Comparison of ENCODE assay signal across 8 cellular contexts in genomic region chr4:121900132-121900983, GRCh38. TPM values are rescaled to one million over a fixed set of nuclear protein-coding genes. Genes with fewer than 3 reads are reported as not detected.
DNase-seq lines count a peak whose midpoint lies in the region; ATAC-seq and TF ChIP-seq lines count a peak whose summit lies in the region.

No MANE protein-coding gene starts in this region.

- peak; percentile 93 for TF ChIP-seq CTCF in endodermal cell (conservative IDR thresholded peaks at IDR 0.05)
- TF ChIP-seq CTCF in mesothelial cell of epicardium (IDR thresholded peaks at IDR 0.05; ENCODE audit: unreplicated experiment), result peak; percentile 77

- H3K4me1 ChIP-seq in endodermal cell (ENCODE audit: control insufficient read depth, insufficient read depth, low read length), result no peaks in the 10 kb centered on the region

- peaks cover 14% of the 10 kb centered on the region for H3K27me3 ChIP-seq in endodermal cell (ENCODE audit: control insufficient read depth, insufficient read depth, low read length, poor library complexity, severe bottlenecking)

- H3K27ac Mint-ChIP-seq in endodermal cell (no peak overlapping the region), mesothelial cell of epicardium (no peak overlapping the region)

- no peaks in the 10 kb centered on the region for H3K9me3 Mint-ChIP-seq in endodermal cell
- peaks cover 5% of the 10 kb centered on the region for H3K9me3 Mint-ChIP-seq in mesothelial cell of epicardium

- no peaks in the 10 kb centered on the region for H3K4me1 Mint-ChIP-seq in endodermal cell
- H3K4me1 Mint-ChIP-seq in mesothelial cell of epicardium, result no peaks in the 10 kb centered on the region

- no peak overlapping the region for H3K4me3 ChIP-seq in endodermal cell (ENCODE audit: low read length)

- H3K9me3 ChIP-seq in endodermal cell (ENCODE audit: control insufficient read depth, low read length), result no peaks in the 10 kb centered on the region

- no peaks in the 10 kb centered on the region for H3K36me3 ChIP-seq in endodermal cell (ENCODE audit: control insufficient read depth, insufficient read depth, low read length)

- ATAC-seq in GM19023 (IDR thresholded peaks at IDR 0.05; ENCODE audit: unreplicated experiment) (peak; percentile 81), HG03108 (IDR thresholded peaks at IDR 0.05; ENCODE audit: unreplicated experiment) (peak; percentile 61)

- no peak overlapping the region for H3K9ac ChIP-seq in endodermal cell (ENCODE audit: extremely low read depth, low read length, poor library complexity, severe bottlenecking)

- H3K27ac ChIP-seq in endodermal cell (ENCODE audit: low read depth, low read length), result no peak overlapping the region

- H3K27me3 Mint-ChIP-seq in endodermal cell (ENCODE audit: insufficient read depth), result peaks cover 23% of the 10 kb centered on the region
- peaks cover 45% of the 10 kb centered on the region for H3K27me3 Mint-ChIP-seq in mesothelial cell of epicardium (ENCODE audit: low read depth)

- WGBS in endodermal cell (ENCODE audit: insufficient coverage in 1 of 2, insufficient read length in 1 of 2), 2 experiments, result 61 to 86% methylated on average over 2 to 4 of the region's 4 CpGs

- H3K36me3 Mint-ChIP-seq in endodermal cell (ENCODE audit: low read depth) (no peaks in the 10 kb centered on the region), mesothelial cell of epicardium (no peaks in the 10 kb centered on the region)

- H3K4me3 Mint-ChIP-seq in endodermal cell (no peak overlapping the region), mesothelial cell of epicardium (no peak overlapping the region)

- DNase-seq in CD1c-positive myeloid dendritic cell (ENCODE audit: extremely low spot score) (peak; percentile 69), NCI-H526 (lab: John Stamatoyannopoulos, UW) (peak; percentile 5 to 67), endodermal cell (peak; percentile 85), mesothelial cell of epicardium (ENCODE audit: low spot score in 2 of 2, unreplicated experiment in 2 of 2) (peak; percentile 20 to 46), stromal cell of bone marrow (ENCODE audit: low read depth) (peak; percentile 44)
- peak; percentile 9 to 41 for DNase-seq in activated CD4-positive, alpha-beta T cell treated with anti-CD3 and anti-CD28 coated beads, Interleukin-2, amount 50 U/mL, for 24 hours (ENCODE audit: low read depth in 1 of 2, low spot score in 1 of 2)

RNA-seq across cellular contexts. Expression of gene BBS7, which starts 30.1 kb away (rescaled TPM):
- total RNA-seq in endodermal cell (10 to 100 TPM; 25.0 to 31.7 TPM), mesothelial cell of epicardium (19.8 to 21.2 TPM (median 20.0 TPM) in 3 replicates)
- 30.7 TPM for polyA plus RNA-seq in endodermal cell (2013, experiment 1 of 2)
- polyA plus RNA-seq in endodermal cell (2013, experiment 2 of 2), result 26.6 TPM

RNA-seq across cellular contexts. Expression of gene TRPC3, which starts 51.5 kb away (rescaled TPM):
- under 1 TPM; 0.79 to 1.00 TPM for total RNA-seq in endodermal cell
- polyA plus RNA-seq in endodermal cell (2013, experiment 1 of 2), result 0.64 TPM
- polyA plus RNA-seq in endodermal cell (2013, experiment 2 of 2), result 0.46 TPM
- total RNA-seq in mesothelial cell of epicardium, result 0.18 to 0.34 TPM (median 0.29 TPM) in 3 replicates

Comparison
In these comparisons a context has a peak if more than half of its experiments do, and no peak if none do; other contexts are left out.
1. DNase-seq: peak in every context shown above with its lines; median percentile 85 in endodermal cell; 69 in CD1c-positive myeloid dendritic cell; 44 in stromal cell of bone marrow; 36 in NCI-H526; 33 in mesothelial cell of epicardium; 25 in activated CD4-positive, alpha-beta T cell treated with anti-CD3 and anti-CD28 coated beads, Interleukin-2, amount 50 U/mL, for 24 hours.